In genomic region chr1:210369425-210369824, GRCh38 we compare ENCODE assay signal across 2 cellular contexts.
TF ChIP-seq lines count a peak whose summit lies in the region.

No MANE protein-coding gene starts in this region.

TF ChIP-seq in GM23338, 12 proteins besides CTCF, POLR2A, EP300 and RAD21:
- TF ChIP-seq CREB1 (CRISPR knock-in tag; IDR thresholded peaks at IDR 0.05; ENCODE audit: low read depth) (no peak), JUNB (IDR thresholded peaks at IDR 0.05; ENCODE audit: unreplicated experiment) (no peak), POLR2AphosphoS5 (IDR thresholded peaks at IDR 0.05; ENCODE audit: low read depth) (no peak)

TF ChIP-seq in HepG2, 621 proteins besides CTCF, POLR2A, EP300 and RAD21:
- TF ChIP-seq NFKBIZ (CRISPR knock-in tag; IDR thresholded peaks at IDR 0.05) = no peak
- no peak for TF ChIP-seq AFF4 (CRISPR knock-in tag; IDR thresholded peaks at IDR 0.05)
- TF ChIP-seq DRAP1 (CRISPR knock-in tag; IDR thresholded peaks at IDR 0.05) = no peak
- TF ChIP-seq ELF1 (CRISPR knock-in tag; IDR thresholded peaks at IDR 0.05) = no peak
- TF ChIP-seq MIER3 (CRISPR knock-in tag; IDR thresholded peaks at IDR 0.05; ENCODE audit: borderline replicate concordance) = no peak
- TF ChIP-seq HMGXB3 (CRISPR knock-in tag; IDR thresholded peaks at IDR 0.05; ENCODE audit: borderline replicate concordance) = no peak
- no peak for TF ChIP-seq ESRRA (CRISPR knock-in tag; IDR thresholded peaks at IDR 0.05; ENCODE audit: low read depth)
- no peak for TF ChIP-seq ZNF430 (CRISPR knock-in tag; IDR thresholded peaks at IDR 0.05)
- TF ChIP-seq NCOA5 (CRISPR knock-in tag; IDR thresholded peaks at IDR 0.05) = no peak
- no peak for TF ChIP-seq NAIF1 (CRISPR knock-in tag; IDR thresholded peaks at IDR 0.05; ENCODE audit: borderline replicate concordance)
- TF ChIP-seq ZKSCAN1 (IDR thresholded peaks at IDR 0.05; ENCODE audit: low read length) = no peak
- TF ChIP-seq ZNF547 (CRISPR knock-in tag; IDR thresholded peaks at IDR 0.05) = no peak
- no peak for TF ChIP-seq NPAS2 (CRISPR knock-in tag; IDR thresholded peaks at IDR 0.05; ENCODE audit: borderline replicate concordance)
